ENCODE assay signal across 16 cellular contexts in the genomic region with DNA sequence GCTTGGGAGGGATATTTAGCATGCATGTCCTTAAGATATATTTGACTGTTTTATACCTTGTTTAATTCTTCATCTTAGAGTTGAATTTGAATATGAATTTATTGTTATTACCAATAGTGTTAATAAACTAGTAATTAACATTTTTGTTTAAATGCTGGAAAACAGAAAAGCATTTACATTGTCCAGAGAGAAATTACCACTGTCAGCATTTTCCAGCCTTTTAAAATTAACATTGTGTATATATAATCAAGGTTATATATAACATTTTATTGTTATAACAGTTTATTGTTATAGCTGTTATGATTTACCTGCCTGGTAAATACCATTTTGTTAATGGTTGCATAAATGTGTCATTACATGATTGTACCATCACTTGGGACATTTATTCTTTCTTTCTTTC. TPM values are rescaled to one million over a fixed set of nuclear protein-coding genes. Genes with fewer than 3 reads are reported as not detected.
DNase-seq lines count a peak whose midpoint lies in the region; ATAC-seq, FAIRE-seq and TF ChIP-seq lines count a peak whose summit lies in the region.
"Had no signal": no experiment of that assay in that cellular context is flagged by ENCODE, and none has a peak within 500 bp of the region (broad histone marks: within the 10 kb centered on the region; RNA-seq: fewer than 3 reads in every experiment).

No MANE protein-coding gene starts in this region.

- no peak overlapping the region for H3K4me3 ChIP-seq in HepG2 (replicated peaks in 1 of 3; ENCODE audit: insufficient read depth in 1 of 3, low read depth in 2 of 3, low read length in 3 of 3)
- H3K4me3 ChIP-seq in right lobe of liver = no peak overlapping the region

- H3K36me3 Mint-ChIP-seq in stimulated activated memory B cell treated with anti-CD40 and anti-IgM and Interleukin-4, amounts not matched to agents 10 μg/mL and 1 μg/mL and 100 μg/mL, for 72 hours = peaks cover 42% of the 10 kb centered on the region
- H3K36me3 Mint-ChIP-seq: IgD-negative memory B cell had no signal

- no peaks in the 10 kb centered on the region for H3K9me3 ChIP-seq in HepG2 (ENCODE audit: low read length)
- H3K9me3 ChIP-seq in right lobe of liver = no peaks in the 10 kb centered on the region

- in situ Hi-C loops in HepG2 (cut with HindIII; ENCODE audit: extremely low pct_ligation_motif_present, low pct_unique_long_range_greater_than_20kb) = no loop called here

- no peak for DNase-seq in HepG2 (ENCODE audit: low spot score)
- no peak for DNase-seq in right lobe of liver
- DNase-seq in left ventricle myocardium superior = no peak
- DNase-seq: 8988T; C1 segment of cervical spinal cord; Calu3; CD4-positive, alpha-beta T cell; DMS 273 treated with DMSO at 0.1 percent for 48 hours; GOT3; H9 had no signal

- H3K9ac ChIP-seq in HepG2 (ENCODE audit: insufficient read depth, low read depth, low read length) = no peak overlapping the region

- H3K27ac ChIP-seq in HepG2 (ENCODE audit: extremely low read length, insufficient read depth, low read length) (no peak overlapping the region), right lobe of liver (no peak overlapping the region)

- no peaks in the 10 kb centered on the region for H3K79me2 ChIP-seq in HepG2 (ENCODE audit: insufficient read depth, low read length)

- no peak overlapping the region for H3K4me2 ChIP-seq in HepG2 (ENCODE audit: low read depth, low read length)

- CTCF ChIA-PET in HepG2 (lab: Yijun Ruan, JAX; ENCODE audit: low intra/inter-chr PET ratio, low total read pairs) = no interaction called here

- H3K27ac Mint-ChIP-seq in stimulated activated memory B cell treated with anti-CD40 and anti-IgM and Interleukin-4, amounts not matched to agents 10 μg/mL and 1 μg/mL and 100 μg/mL, for 72 hours = peak overlapping the region; percentile 61
- H3K27ac Mint-ChIP-seq: B cell; CD4-positive, alpha-beta T cell; H9 had no signal

- H3K4me1 ChIP-seq in HepG2 (ENCODE audit: insufficient read depth, low read length) = no peaks in the 10 kb centered on the region
- no peaks in the 10 kb centered on the region for H3K4me1 ChIP-seq in right lobe of liver

- TF ChIP-seq POLR2A in HepG2 (IDR thresholded peaks at IDR 0.05; ENCODE audit: insufficient read depth in 1 of 2, low read depth in 2 of 2, low read length in 2 of 2) (no peak), right lobe of liver (IDR thresholded peaks at IDR 0.05) (no peak)

- intact Hi-C loops in HepG2 (cut with micrococcal nuclease; ENCODE audit: unreplicated experiment) = no loop called here
- intact Hi-C loops in right lobe of liver (cut with DNase I) = no loop called here
- intact Hi-C loops in left ventricle myocardium superior (cut with micrococcal nuclease) = no loop called here

- FAIRE-seq in HepG2 (lab: Jason Lieb, UNC) (no peak), colon (lab: Jason Lieb, UNC) (peak; percentile 5)
- FAIRE-seq: GM12891 had no signal

- POLR2A ChIA-PET in HepG2 (lab: Yijun Ruan, JAX) = no interaction called here

- no peak overlapping the region for H3K4me3 Mint-ChIP-seq in stimulated activated memory B cell treated with anti-CD40 and anti-IgM and Interleukin-4, amounts not matched to agents 10 μg/mL and 1 μg/mL and 100 μg/mL, for 72 hours
- H3K4me3 Mint-ChIP-seq: B cell; CD4-positive, alpha-beta T cell; H9 had no signal

- no peaks in the 10 kb centered on the region for H4K20me1 ChIP-seq in HepG2 (ENCODE audit: insufficient read depth, low read length)

- H2AFZ ChIP-seq in HepG2 (ENCODE audit: low read length) = no peak overlapping the region

- TF ChIP-seq RAD21 in HepG2 (CRISPR knock-in tag; IDR thresholded peaks at IDR 0.05) = no peak

- TF ChIP-seq EP300 in HepG2 (IDR thresholded peaks at IDR 0.05; ENCODE audit: low read depth in 2 of 2, low read length in 2 of 2) = no peak
- TF ChIP-seq EP300 in HepG2 (CRISPR knock-in tag; IDR thresholded peaks at IDR 0.05; ENCODE audit: borderline replicate concordance) = no peak

- H3K9me3 Mint-ChIP-seq in stimulated activated memory B cell treated with anti-CD40 and anti-IgM and Interleukin-4, amounts not matched to agents 10 μg/mL and 1 μg/mL and 100 μg/mL, for 72 hours = no peaks in the 10 kb centered on the region
- H3K9me3 Mint-ChIP-seq: CD4-positive, alpha-beta T cell; H9; IgD-negative memory B cell had no signal

- BruUV-seq in HepG2 (replicated peaks; lab: Mats Ljungman, UMichigan) = no TSS peak

- H3K27me3 ChIP-seq in HepG2 (ENCODE audit: control insufficient read depth in 1 of 2, insufficient read depth in 2 of 2, low read length in 2 of 2) (no peaks in the 10 kb centered on the region), right lobe of liver (no peaks in the 10 kb centered on the region)

- H3K27me3 Mint-ChIP-seq in stimulated activated memory B cell treated with anti-CD40 and anti-IgM and Interleukin-4, amounts not matched to agents 10 μg/mL and 1 μg/mL and 100 μg/mL, for 72 hours = no peaks in the 10 kb centered on the region
- H3K27me3 Mint-ChIP-seq: B cell; CD4-positive, alpha-beta T cell; IgD-negative memory B cell had no signal

- H3K36me3 ChIP-seq in HepG2 (replicated peaks in 1 of 2; ENCODE audit: control insufficient read depth in 1 of 2, insufficient read depth in 2 of 2, low read length in 2 of 2) (peaks cover 37 to 64% of the 10 kb centered on the region in 2 experiments), right lobe of liver (peaks cover 7 to 75% (median 36%) of the 10 kb centered on the region in 4 donors)

- ATAC-seq in HepG2 = no peak
- ATAC-seq in right lobe of liver = no peak
- no peak for ATAC-seq in stimulated activated memory B cell treated with anti-CD40 and anti-IgM and Interleukin-4, amounts not matched to agents 10 μg/mL and 1 μg/mL and 100 μg/mL, for 72 hours
- ATAC-seq in GM21737 (IDR thresholded peaks at IDR 0.05; ENCODE audit: unreplicated experiment) = no peak
- no peak for ATAC-seq in left ventricle myocardium superior

- no peak for TF ChIP-seq CTCF in HepG2 (CRISPR knock-in tag; IDR thresholded peaks at IDR 0.05)
- TF ChIP-seq CTCF in right lobe of liver (IDR thresholded peaks at IDR 0.05) = no peak

- H3K4me1 Mint-ChIP-seq in stimulated activated memory B cell treated with anti-CD40 and anti-IgM and Interleukin-4, amounts not matched to agents 10 μg/mL and 1 μg/mL and 100 μg/mL, for 72 hours = no peaks in the 10 kb centered on the region
- H3K4me1 Mint-ChIP-seq: B cell, H9, IgD-negative memory B cell had no signal

RNA-seq across cellular contexts. Expression of a gene that starts 8.0 kb away (rescaled TPM):
- total RNA-seq in HepG2 (2016; rRNA removed; fragmentation: Illumina TruSeq; extraction: Trizol) = not detected in 2 replicates
- total RNA-seq in HepG2 (2016; cell fraction: cytosol; rRNA removed; fragmentation: Illumina TruSeq; extraction: Trizol; ENCODE audit: low read depth) = not detected in 2 replicates
- total RNA-seq in HepG2 (2016; cell fraction: insoluble cytoplasmic fraction; rRNA removed; fragmentation: Illumina TruSeq; extraction: Trizol) = 0.09 TPM in 1 of 2 replicates, not detected in the other
- total RNA-seq in HepG2 (2016; cell fraction: membrane; rRNA removed; fragmentation: Illumina TruSeq; extraction: Trizol) = not detected in 2 replicates
- total RNA-seq in HepG2 (2016; cell fraction: nucleus; rRNA removed; fragmentation: Illumina TruSeq; extraction: Trizol) = 0.09 TPM in 1 of 2 replicates, not detected in the other
- 0.01 TPM in 1 of 2 replicates, not detected in the other for polyA plus RNA-seq in HepG2 (2011; rRNA removed)
- polyA plus RNA-seq in HepG2 (2011; cell fraction: cytosol; rRNA removed) = 0.07 TPM in 1 of 2 replicates, not detected in the other
- polyA plus RNA-seq in HepG2 (2011; cell fraction: nucleus; rRNA removed) = 0.29 and 0.38 TPM in 2 replicates
- 0.16 TPM in 1 of 2 replicates, not detected in the other for polyA plus RNA-seq in HepG2 (2012)
- polyA plus RNA-seq in HepG2 (2016; cell fraction: cytosol; fragmentation: Illumina TruSeq; extraction: Trizol; ENCODE audit: low read depth) = not detected in 2 replicates
- polyA plus RNA-seq in HepG2 (2016; cell fraction: insoluble cytoplasmic fraction; fragmentation: Illumina TruSeq; extraction: Trizol; ENCODE audit: low read depth) = not detected in 2 replicates
- not detected in 2 replicates for polyA plus RNA-seq in HepG2 (2016; cell fraction: membrane; fragmentation: Illumina TruSeq; extraction: Trizol; ENCODE audit: low read depth)
- not detected in 2 replicates for polyA plus RNA-seq in HepG2 (2016; cell fraction: nucleus; fragmentation: Illumina TruSeq; extraction: Trizol; ENCODE audit: insufficient read depth, low read depth)
- 0.24 and 77.8 TPM in 2 replicates for polyA minus RNA-seq in HepG2 (2011; rRNA and poly(A)+ RNA removed; ENCODE audit: low replicate concordance)
- polyA minus RNA-seq in HepG2 (2011; cell fraction: cytosol; rRNA and poly(A)+ RNA removed) = 2.1 and 2.3 TPM in 2 replicates
- polyA minus RNA-seq in HepG2 (2011; cell fraction: nucleus; rRNA and poly(A)+ RNA removed) = 1.5 and 2.2 TPM in 2 replicates
- total RNA-seq in right lobe of liver = 10 to 100 TPM in 5 of 6 experiments, 1 to 10 TPM in 1; 7.7 to 19.2 (median 11.1) TPM
- 27.6 TPM for total RNA-seq in left ventricle myocardium superior

RNA-seq across cellular contexts. Expression of a gene that starts 25.2 kb away (rescaled TPM):
- total RNA-seq in HepG2 (2016; rRNA removed; fragmentation: Illumina TruSeq; extraction: Trizol) (71.2 and 73.4 TPM in 2 replicates), right lobe of liver (10 to 100 TPM; 35.7 to 72.9 (median 65.4) TPM), left ventricle myocardium superior (86.9 TPM)
- total RNA-seq in HepG2 (2016; cell fraction: cytosol; rRNA removed; fragmentation: Illumina TruSeq; extraction: Trizol; ENCODE audit: low read depth) = 3.5 and 5.3 TPM in 2 replicates
- total RNA-seq in HepG2 (2016; cell fraction: insoluble cytoplasmic fraction; rRNA removed; fragmentation: Illumina TruSeq; extraction: Trizol) = 62.0 and 83.0 TPM in 2 replicates
- total RNA-seq in HepG2 (2016; cell fraction: membrane; rRNA removed; fragmentation: Illumina TruSeq; extraction: Trizol) = 11.9 and 16.0 TPM in 2 replicates
- total RNA-seq in HepG2 (2016; cell fraction: nucleus; rRNA removed; fragmentation: Illumina TruSeq; extraction: Trizol) = 75.4 and 75.5 TPM in 2 replicates
- 139 and 187 TPM in 2 replicates for polyA plus RNA-seq in HepG2 (2011; rRNA removed)
- 54.1 and 69.9 TPM in 2 replicates for polyA plus RNA-seq in HepG2 (2011; cell fraction: cytosol; rRNA removed)
- 948 and 1,074 TPM in 2 replicates for polyA plus RNA-seq in HepG2 (2011; cell fraction: nucleus; rRNA removed)
- 82.4 and 107 TPM in 2 replicates for polyA plus RNA-seq in HepG2 (2012)
- polyA plus RNA-seq in HepG2 (2016; cell fraction: cytosol; fragmentation: Illumina TruSeq; extraction: Trizol; ENCODE audit: low read depth) = 3.7 and 3.8 TPM in 2 replicates
- 65.3 and 72.1 TPM in 2 replicates for polyA plus RNA-seq in HepG2 (2016; cell fraction: insoluble cytoplasmic fraction; fragmentation: Illumina TruSeq; extraction: Trizol; ENCODE audit: low read depth)
- polyA plus RNA-seq in HepG2 (2016; cell fraction: membrane; fragmentation: Illumina TruSeq; extraction: Trizol; ENCODE audit: low read depth) = 8.5 and 9.3 TPM in 2 replicates
- polyA plus RNA-seq in HepG2 (2016; cell fraction: nucleus; fragmentation: Illumina TruSeq; extraction: Trizol; ENCODE audit: insufficient read depth, low read depth) = 267 and 275 TPM in 2 replicates
- 181 and 224 TPM in 2 replicates for polyA minus RNA-seq in HepG2 (2011; rRNA and poly(A)+ RNA removed; ENCODE audit: low replicate concordance)
- 39.8 and 50.4 TPM in 2 replicates for polyA minus RNA-seq in HepG2 (2011; cell fraction: cytosol; rRNA and poly(A)+ RNA removed)
- polyA minus RNA-seq in HepG2 (2011; cell fraction: nucleus; rRNA and poly(A)+ RNA removed) = 60.6 and 69.1 TPM in 2 replicates

RNA-seq across cellular contexts. Expression of a gene that starts 36.4 kb away (rescaled TPM):
- total RNA-seq in HepG2 (2016; rRNA removed; fragmentation: Illumina TruSeq; extraction: Trizol) (18.3 and 19.9 TPM in 2 replicates), right lobe of liver (10 to 100 TPM in 2 of 6 experiments, 1 to 10 TPM in 4; 7.5 to 17.0 (median 8.1) TPM), left ventricle myocardium superior (10.7 TPM)
- total RNA-seq in HepG2 (2016; cell fraction: cytosol; rRNA removed; fragmentation: Illumina TruSeq; extraction: Trizol; ENCODE audit: low read depth) = 8.0 and 9.1 TPM in 2 replicates
- 17.2 and 17.7 TPM in 2 replicates for total RNA-seq in HepG2 (2016; cell fraction: insoluble cytoplasmic fraction; rRNA removed; fragmentation: Illumina TruSeq; extraction: Trizol)
- 13.3 and 16.1 TPM in 2 replicates for total RNA-seq in HepG2 (2016; cell fraction: membrane; rRNA removed; fragmentation: Illumina TruSeq; extraction: Trizol)
- 12.3 and 12.5 TPM in 2 replicates for total RNA-seq in HepG2 (2016; cell fraction: nucleus; rRNA removed; fragmentation: Illumina TruSeq; extraction: Trizol)
- 31.7 and 36.5 TPM in 2 replicates for polyA plus RNA-seq in HepG2 (2011; rRNA removed)
- 28.5 and 42.5 TPM in 2 replicates for polyA plus RNA-seq in HepG2 (2011; cell fraction: cytosol; rRNA removed)
- polyA plus RNA-seq in HepG2 (2011; cell fraction: nucleus; rRNA removed) = 69.2 and 85.2 TPM in 2 replicates
- polyA plus RNA-seq in HepG2 (2012) = 10.7 and 12.1 TPM in 2 replicates
- 6.0 and 7.7 TPM in 2 replicates for polyA plus RNA-seq in HepG2 (2016; cell fraction: cytosol; fragmentation: Illumina TruSeq; extraction: Trizol; ENCODE audit: low read depth)
- 16.3 and 17.2 TPM in 2 replicates for polyA plus RNA-seq in HepG2 (2016; cell fraction: insoluble cytoplasmic fraction; fragmentation: Illumina TruSeq; extraction: Trizol; ENCODE audit: low read depth)
- 10.6 and 11.7 TPM in 2 replicates for polyA plus RNA-seq in HepG2 (2016; cell fraction: membrane; fragmentation: Illumina TruSeq; extraction: Trizol; ENCODE audit: low read depth)
- polyA plus RNA-seq in HepG2 (2016; cell fraction: nucleus; fragmentation: Illumina TruSeq; extraction: Trizol; ENCODE audit: insufficient read depth, low read depth) = 23.7 and 24.6 TPM in 2 replicates
- polyA minus RNA-seq in HepG2 (2011; rRNA and poly(A)+ RNA removed; ENCODE audit: low replicate concordance) = 62.8 and 69.7 TPM in 2 replicates
- polyA minus RNA-seq in HepG2 (2011; cell fraction: cytosol; rRNA and poly(A)+ RNA removed) = 9.5 and 20.9 TPM in 2 replicates
- polyA minus RNA-seq in HepG2 (2011; cell fraction: nucleus; rRNA and poly(A)+ RNA removed) = 11.2 and 17.4 TPM in 2 replicates

RNA-seq across cellular contexts. Expression of a gene that starts 39.9 kb away (rescaled TPM):
- 50.0 and 51.9 TPM in 2 replicates for total RNA-seq in HepG2 (2016; rRNA removed; fragmentation: Illumina TruSeq; extraction: Trizol)
- 26.9 and 32.9 TPM in 2 replicates for total RNA-seq in HepG2 (2016; cell fraction: cytosol; rRNA removed; fragmentation: Illumina TruSeq; extraction: Trizol; ENCODE audit: low read depth)
- 52.3 and 61.1 TPM in 2 replicates for total RNA-seq in HepG2 (2016; cell fraction: insoluble cytoplasmic fraction; rRNA removed; fragmentation: Illumina TruSeq; extraction: Trizol)
- total RNA-seq in HepG2 (2016; cell fraction: membrane; rRNA removed; fragmentation: Illumina TruSeq; extraction: Trizol) = 26.1 and 38.8 TPM in 2 replicates
- total RNA-seq in HepG2 (2016; cell fraction: nucleus; rRNA removed; fragmentation: Illumina TruSeq; extraction: Trizol) = 24.4 and 30.9 TPM in 2 replicates
- polyA plus RNA-seq in HepG2 (2011; rRNA removed) = 39.0 and 42.0 TPM in 2 replicates
- polyA plus RNA-seq in HepG2 (2011; cell fraction: cytosol; rRNA removed) = 32.1 and 56.3 TPM in 2 replicates
- polyA plus RNA-seq in HepG2 (2011; cell fraction: nucleus; rRNA removed) = 29.5 and 32.3 TPM in 2 replicates
- 31.0 and 39.6 TPM in 2 replicates for polyA plus RNA-seq in HepG2 (2012)
- polyA plus RNA-seq in HepG2 (2016; cell fraction: cytosol; fragmentation: Illumina TruSeq; extraction: Trizol; ENCODE audit: low read depth) = 31.0 and 36.1 TPM in 2 replicates
- 63.6 and 69.8 TPM in 2 replicates for polyA plus RNA-seq in HepG2 (2016; cell fraction: insoluble cytoplasmic fraction; fragmentation: Illumina TruSeq; extraction: Trizol; ENCODE audit: low read depth)
- 28.9 and 36.0 TPM in 2 replicates for polyA plus RNA-seq in HepG2 (2016; cell fraction: membrane; fragmentation: Illumina TruSeq; extraction: Trizol; ENCODE audit: low read depth)
- polyA plus RNA-seq in HepG2 (2016; cell fraction: nucleus; fragmentation: Illumina TruSeq; extraction: Trizol; ENCODE audit: insufficient read depth, low read depth) = 39.0 and 43.6 TPM in 2 replicates
- 70.8 and 119 TPM in 2 replicates for polyA minus RNA-seq in HepG2 (2011; rRNA and poly(A)+ RNA removed; ENCODE audit: low replicate concordance)
- 23.8 and 35.3 TPM in 2 replicates for polyA minus RNA-seq in HepG2 (2011; cell fraction: cytosol; rRNA and poly(A)+ RNA removed)
- 27.4 and 27.9 TPM in 2 replicates for polyA minus RNA-seq in HepG2 (2011; cell fraction: nucleus; rRNA and poly(A)+ RNA removed)
- total RNA-seq in right lobe of liver = 100 to 1,000 TPM in 1 of 6 experiments, 10 to 100 TPM in 5; 39.2 to 100 (median 44.8) TPM
- 168 TPM for total RNA-seq in left ventricle myocardium superior

RNA-seq across cellular contexts. Expression of a gene that starts 47.2 kb away (rescaled TPM):
- total RNA-seq in HepG2 (2016; rRNA removed; fragmentation: Illumina TruSeq; extraction: Trizol) (260 and 344 TPM in 2 replicates), right lobe of liver (10 to 100 TPM; 32.0 to 57.3 (median 39.0) TPM), left ventricle myocardium superior (59.6 TPM)
- 94.1 and 106 TPM in 2 replicates for total RNA-seq in HepG2 (2016; cell fraction: cytosol; rRNA removed; fragmentation: Illumina TruSeq; extraction: Trizol; ENCODE audit: low read depth)
- total RNA-seq in HepG2 (2016; cell fraction: insoluble cytoplasmic fraction; rRNA removed; fragmentation: Illumina TruSeq; extraction: Trizol) = 263 and 346 TPM in 2 replicates
- total RNA-seq in HepG2 (2016; cell fraction: membrane; rRNA removed; fragmentation: Illumina TruSeq; extraction: Trizol) = 186 and 193 TPM in 2 replicates
- total RNA-seq in HepG2 (2016; cell fraction: nucleus; rRNA removed; fragmentation: Illumina TruSeq; extraction: Trizol) = 117 and 127 TPM in 2 replicates
- polyA plus RNA-seq in HepG2 (2011; rRNA removed) = 248 and 252 TPM in 2 replicates
- polyA plus RNA-seq in HepG2 (2011; cell fraction: cytosol; rRNA removed) = 227 and 254 TPM in 2 replicates
- polyA plus RNA-seq in HepG2 (2011; cell fraction: nucleus; rRNA removed) = 167 and 184 TPM in 2 replicates
- 171 and 213 TPM in 2 replicates for polyA plus RNA-seq in HepG2 (2012)
- 80.1 and 88.8 TPM in 2 replicates for polyA plus RNA-seq in HepG2 (2016; cell fraction: cytosol; fragmentation: Illumina TruSeq; extraction: Trizol; ENCODE audit: low read depth)
- polyA plus RNA-seq in HepG2 (2016; cell fraction: insoluble cytoplasmic fraction; fragmentation: Illumina TruSeq; extraction: Trizol; ENCODE audit: low read depth) = 319 and 340 TPM in 2 replicates
- 142 and 165 TPM in 2 replicates for polyA plus RNA-seq in HepG2 (2016; cell fraction: membrane; fragmentation: Illumina TruSeq; extraction: Trizol; ENCODE audit: low read depth)
- polyA plus RNA-seq in HepG2 (2016; cell fraction: nucleus; fragmentation: Illumina TruSeq; extraction: Trizol; ENCODE audit: insufficient read depth, low read depth) = 169 and 178 TPM in 2 replicates
- 431 and 698 TPM in 2 replicates for polyA minus RNA-seq in HepG2 (2011; rRNA and poly(A)+ RNA removed; ENCODE audit: low replicate concordance)
- polyA minus RNA-seq in HepG2 (2011; cell fraction: cytosol; rRNA and poly(A)+ RNA removed) = 171 and 193 TPM in 2 replicates
- polyA minus RNA-seq in HepG2 (2011; cell fraction: nucleus; rRNA and poly(A)+ RNA removed) = 84.5 and 109 TPM in 2 replicates

Comparison
In these comparisons a context has a peak if more than half of its experiments do, and no peak if none do; other contexts are left out.
1. RNA of a gene that starts 8.0 kb away (total RNA-seq): 27.6 TPM in left ventricle myocardium superior (single experiment) and 7.7 to 19.2 TPM in right lobe of liver; 0.09 TPM in HepG2; every median in the first group is over 4 times any median in the second.